8 cellular contexts compared by ENCODE assay signal in genomic region chr9:33676184-33676745, GRCh38.
DNase-seq lines count a peak whose midpoint lies in the region; ATAC-seq, FAIRE-seq and TF ChIP-seq lines count a peak whose summit lies in the region.
"Not testable (repeated sequence)": the region's sequence is repeated elsewhere in the genome, so short reads cannot be mapped to it uniquely, and the experiment has no call there.

No MANE protein-coding gene starts in this region.

- H3K9me3 ChIP-seq in A549; cardiac muscle cell (ENCODE audit: low read depth); mucosa of rectum (ENCODE audit: control insufficient read depth in 2 of 2, low read length in 2 of 2); skeletal muscle satellite cell (replicated peaks; ENCODE audit: low read length): not testable (repeated sequence)

- CTCF ChIA-PET in A549 (lab: Yijun Ruan, JAX) = interaction anchor here (1.0 to 2.7 kb wide), 6 partner anchors 19 to 58 kb away, joined by 3 to 13 read pairs (median 6); no protein-coding TSS in a partner anchor
- CTCF ChIA-PET in activated CD4-positive, alpha-beta T cell treated with anti-CD3 and anti-CD28 coated beads, Interleukin-2, amount 10 ng/mL, durations not matched to agents 7 days and 5 days (lab: Charles Lee) = not testable (repeated sequence)

- peak; percentile 95 for FAIRE-seq in A549 (lab: Jason Lieb, UNC)

- not testable (repeated sequence) for TF ChIP-seq EP300 in A549 (IDR thresholded peaks at IDR 0.05)

- H3K27me3 Mint-ChIP-seq in activated CD4-positive, alpha-beta T cell treated with anti-CD3 and anti-CD28 coated beads, Interleukin-2, amount 10 ng/mL, durations not matched to agents 7 days and 5 days = peaks cover 79% of the 10 kb centered on the region
- peaks cover 100% of the 10 kb centered on the region for H3K27me3 Mint-ChIP-seq in central memory CD8-positive, alpha-beta T cell

- H3K4me1 Mint-ChIP-seq in activated CD4-positive, alpha-beta T cell treated with anti-CD3 and anti-CD28 coated beads, Interleukin-2, amount 10 ng/mL, durations not matched to agents 7 days and 5 days = not testable (repeated sequence)
- peaks cover 11% of the 10 kb centered on the region for H3K4me1 Mint-ChIP-seq in central memory CD8-positive, alpha-beta T cell

- POLR2A ChIA-PET in A549 (lab: Yijun Ruan, JAX) = interaction anchor here (1.9 kb wide), 1 partner anchor 52 kb away, joined by 5 read pairs; no protein-coding TSS in a partner anchor
- POLR2A ChIA-PET in activated CD4-positive, alpha-beta T cell treated with anti-CD3 and anti-CD28 coated beads, Interleukin-2, amount 10 ng/mL, durations not matched to agents 7 days and 5 days (lab: Charles Lee) = not testable (repeated sequence)

- not testable (repeated sequence) for TF ChIP-seq RAD21 in A549 (conservative IDR thresholded peaks at IDR 0.05 in 1 of 2, IDR thresholded peaks at IDR 0.05 in 1 of 2)

- not testable (repeated sequence) for H3K36me3 ChIP-seq in H7 (replicated peaks; ENCODE audit: control insufficient read depth, insufficient read depth, low read length); cardiac muscle cell; mucosa of rectum (ENCODE audit: control insufficient read depth in 2 of 2, insufficient read depth in 2 of 2, low read length in 2 of 2); skeletal muscle satellite cell (ENCODE audit: insufficient read depth, low read length)

- not testable (repeated sequence) for H3K9ac ChIP-seq in mucosa of rectum (ENCODE audit: low read depth in 1 of 2, low read length in 2 of 2); skeletal muscle satellite cell (ENCODE audit: low read depth, low read length)

- H3K4me2 ChIP-seq in A549 = peak overlapping the region; percentile 96
- peak overlapping the region; percentile 79 for H3K4me2 ChIP-seq in skeletal muscle satellite cell (ENCODE audit: low read length)

- TF ChIP-seq CTCF in A549 (IDR thresholded peaks at IDR 0.05); cardiac muscle cell (IDR thresholded peaks at IDR 0.05; ENCODE audit: low read depth, low read length): not testable (repeated sequence)

- H3K4me3 ChIP-seq in A549 = peak overlapping the region; percentile 62
- peak overlapping the region; percentile 47 for H3K4me3 ChIP-seq in H7 (ENCODE audit: insufficient read depth, low read depth, low read length)
- peak overlapping the region; percentile 57 for H3K4me3 ChIP-seq in cardiac muscle cell
- peak overlapping the region; percentile 17 to 27 for H3K4me3 ChIP-seq in mucosa of rectum (ENCODE audit: low read length in 2 of 2)
- H3K4me3 ChIP-seq in skeletal muscle satellite cell (ENCODE audit: low read length) = peak overlapping the region; percentile 69

- peak overlapping the region; percentile 80 for H3K4me3 Mint-ChIP-seq in activated CD4-positive, alpha-beta T cell treated with anti-CD3 and anti-CD28 coated beads, Interleukin-2, amount 10 ng/mL, durations not matched to agents 7 days and 5 days
- peak overlapping the region; percentile 81 for H3K4me3 Mint-ChIP-seq in central memory CD8-positive, alpha-beta T cell

- H3K36me3 Mint-ChIP-seq in activated CD4-positive, alpha-beta T cell treated with anti-CD3 and anti-CD28 coated beads, Interleukin-2, amount 10 ng/mL, durations not matched to agents 7 days and 5 days (ENCODE audit: low read depth); central memory CD8-positive, alpha-beta T cell (ENCODE audit: insufficient read depth): not testable (repeated sequence)

- not testable (repeated sequence) for H3K4me1 ChIP-seq in A549; cardiac muscle cell (ENCODE audit: low read depth); mucosa of rectum (ENCODE audit: control insufficient read depth in 2 of 2, insufficient read depth in 2 of 2, low read length in 2 of 2); skeletal muscle satellite cell (ENCODE audit: control insufficient read depth, insufficient read depth, low read length)

- not testable (repeated sequence) for DNase-seq in A549 (ENCODE audit: low read depth in 1 of 2, low spot score in 1 of 2); H7; activated CD4-positive, alpha-beta T cell treated with anti-CD3 and anti-CD28 coated beads, Interleukin-2, amount 10 ng/mL, durations not matched to agents 7 days and 5 days; central memory CD8-positive, alpha-beta T cell (ENCODE audit: low spot score in 2 of 2); cardiac muscle cell (ENCODE audit: low read depth in 1 of 2, low spot score in 1 of 2)
- DNase-seq in NCI-H345 treated with DMSO at 0.1 percent for 48 hours (lab: John Stamatoyannopoulos, UW; ENCODE audit: unreplicated experiment) = peak; percentile 39

- TF ChIP-seq POLR2A in A549 (IDR thresholded peaks at IDR 0.05; ENCODE audit: low read length) = not testable (repeated sequence)

- not testable (repeated sequence) for H3K27me3 ChIP-seq in H7 (ENCODE audit: control insufficient read depth, insufficient read depth, low read length); cardiac muscle cell; mucosa of rectum (ENCODE audit: control insufficient read depth in 2 of 2, insufficient read depth in 2 of 2, low read length in 2 of 2)
- H3K27me3 ChIP-seq in skeletal muscle satellite cell (ENCODE audit: control insufficient read depth, insufficient read depth, low read length) = peaks cover 52% of the 10 kb centered on the region

- H3K9me3 Mint-ChIP-seq in activated CD4-positive, alpha-beta T cell treated with anti-CD3 and anti-CD28 coated beads, Interleukin-2, amount 10 ng/mL, durations not matched to agents 7 days and 5 days; central memory CD8-positive, alpha-beta T cell: not testable (repeated sequence)

- WGBS in A549 (ENCODE audit: missing lambda C conversion rate) = 42% methylated on average over 8 of the region's 8 CpGs

- peak overlapping the region; percentile 94 to 99 for H3K27ac ChIP-seq in A549
- H3K27ac ChIP-seq in cardiac muscle cell = peak overlapping the region; percentile 77
- peak overlapping the region in 1 of 2 donors; percentile 65 for H3K27ac ChIP-seq in mucosa of rectum (ENCODE audit: low read depth in 2 of 2, low read length in 2 of 2)

- not testable (repeated sequence) for ATAC-seq in A549
- peak; percentile 24 for ATAC-seq in central memory CD8-positive, alpha-beta T cell (replicated peaks; ENCODE audit: extremely low read depth, poor library complexity, severe bottlenecking)

- peak overlapping the region; percentile 3 for H3K27ac Mint-ChIP-seq in activated CD4-positive, alpha-beta T cell treated with anti-CD3 and anti-CD28 coated beads, Interleukin-2, amount 10 ng/mL, durations not matched to agents 7 days and 5 days
- H3K27ac Mint-ChIP-seq in central memory CD8-positive, alpha-beta T cell (ENCODE audit: low read depth) = not testable (repeated sequence)

TF ChIP-seq in A549, 52 proteins besides CTCF, POLR2A, EP300 and RAD21:
- TF ChIP-seq CEBPB (IDR thresholded peaks at IDR 0.05) = peak; percentile 92 to 97
